24 cellular contexts compared by ENCODE assay signal in the genomic region with DNA sequence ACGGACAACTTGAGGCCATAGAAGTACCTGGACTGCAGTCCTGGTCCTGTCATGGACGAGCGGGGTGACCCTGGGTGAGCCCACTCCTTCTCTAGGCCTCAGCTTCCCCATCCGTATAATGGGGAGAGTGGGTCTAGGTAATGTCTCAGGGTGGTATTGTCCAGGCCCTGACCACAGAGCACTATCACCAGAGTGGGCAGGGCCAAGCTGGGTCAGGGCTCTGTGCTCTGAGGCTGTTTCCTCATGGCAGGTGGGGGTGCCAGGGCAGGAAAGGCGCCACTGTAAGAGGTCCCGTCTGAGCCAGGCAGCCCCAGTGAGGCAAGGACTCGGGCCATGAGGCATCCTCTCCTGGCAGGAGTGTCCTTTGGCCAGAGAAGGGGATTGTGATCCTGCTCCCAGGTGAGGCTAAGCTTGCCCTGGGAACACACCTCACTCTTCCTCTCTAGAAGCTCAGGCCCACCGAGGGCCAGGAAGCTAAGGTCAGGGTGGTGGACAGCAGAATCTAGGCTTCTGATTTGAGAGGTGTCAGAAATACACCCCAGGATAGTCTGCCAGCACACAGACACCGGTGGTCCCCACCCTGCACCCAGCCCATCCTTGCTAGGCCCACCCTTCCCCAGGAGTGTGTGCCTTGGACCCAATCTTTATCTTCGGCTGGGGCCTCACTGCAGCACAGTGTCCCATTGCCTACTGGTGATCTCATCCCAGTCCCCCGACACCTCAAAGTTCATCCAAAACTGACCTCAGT. TPM values are rescaled to one million over a fixed set of nuclear protein-coding genes. Genes with fewer than 3 reads are reported as not detected.
DNase-seq lines count a peak whose midpoint lies in the region; ATAC-seq and TF ChIP-seq lines count a peak whose summit lies in the region.
"Had no signal": no experiment of that assay in that cellular context is flagged by ENCODE, and none has a peak within 500 bp of the region (broad histone marks: within the 10 kb centered on the region; RNA-seq: fewer than 3 reads in every experiment).

No MANE protein-coding gene starts in this region.

- no peak overlapping the region for H3K4ac ChIP-seq in mesendoderm (ENCODE audit: low read depth, low read length)

- ATAC-seq in GM19023 (IDR thresholded peaks at IDR 0.05; ENCODE audit: unreplicated experiment), result no peak
- no peak for ATAC-seq in HG02885 (IDR thresholded peaks at IDR 0.05; ENCODE audit: poor library complexity, unreplicated experiment)
- ATAC-seq in effector memory CD8-positive, alpha-beta T cell (replicated peaks), result no peak
- ATAC-seq: mucosa of descending colon, PC-3 had no signal

- no peak for TF ChIP-seq POLR2A in Peyer's patch (IDR thresholded peaks at IDR 0.05)

- peaks cover 17% of the 10 kb centered on the region for H4K20me1 ChIP-seq in smooth muscle cell (ENCODE audit: low read depth)

- H2BK5ac ChIP-seq in mesendoderm (ENCODE audit: low read length), result no peak overlapping the region

- DNase-seq in Peyer's patch (peak in 2 of 3 donors; percentile 42 to 45), ecto neural progenitor cell (ENCODE audit: low spot score) (peak; percentile 37), mesendoderm (no peak), smooth muscle cell (lab: John Stamatoyannopoulos, UW; ENCODE audit: unreplicated experiment) (no peak), NCI-H2107 (lab: John Stamatoyannopoulos, UW) (no peak)
- DNase-seq in effector memory CD8-positive, alpha-beta T cell, result no peak
- DNase-seq: activated CD8-positive, alpha-beta memory T cell treated with anti-CD3 and anti-CD28 coated beads, Interleukin-2, amount 50 U/mL, for 4 hours; activated naive CD4-positive, alpha-beta T cell; anterior cingulate cortex; CD8-positive, alpha-beta memory T cell; DMS53; effector CD4-positive, alpha-beta T cell; mucosa of descending colon; MV-4-11; NCI-H1694 treated with DMSO at 0.1 percent for 48 hours; NCI-H2227 treated with DMSO at 0.1 percent for 48 hours; NCI-H774; occipital lobe; PC-3 had no signal

- no peaks in the 10 kb centered on the region for H3K27me3 ChIP-seq in Peyer's patch
- no peaks in the 10 kb centered on the region for H3K27me3 ChIP-seq in mesendoderm (ENCODE audit: insufficient read depth, low read length, poor library complexity)
- no peaks in the 10 kb centered on the region for H3K27me3 ChIP-seq in smooth muscle cell (ENCODE audit: low read depth)

- peak overlapping the region; percentile 34 for H3K56ac ChIP-seq in mesendoderm (ENCODE audit: low read length)

- H3K79me1 ChIP-seq in mesendoderm (ENCODE audit: low read length), result no peaks in the 10 kb centered on the region

- no peak overlapping the region for H3K18ac ChIP-seq in mesendoderm (ENCODE audit: low read length)

- H4K5ac ChIP-seq in mesendoderm (ENCODE audit: low read length), result no peak overlapping the region

- H3K4me1 ChIP-seq in Peyer's patch (peaks cover 0 to 6% (median 6%) of the 10 kb centered on the region in 4 donors), mesendoderm (ENCODE audit: control insufficient read depth, low read depth, low read length) (peaks cover 4% of the 10 kb centered on the region), smooth muscle cell (ENCODE audit: low read depth) (peaks cover 11% of the 10 kb centered on the region)

- H3K4me1 Mint-ChIP-seq in effector memory CD8-positive, alpha-beta T cell (ENCODE audit: low read depth in 2 of 2), result peaks cover 7% of the 10 kb centered on the region in 2 donors

- H3K4me3 ChIP-seq in Peyer's patch (no peak overlapping the region), mesendoderm (ENCODE audit: low read length) (no peak overlapping the region), smooth muscle cell (no peak overlapping the region)
- H3K4me3 ChIP-seq: mucosa of descending colon had no signal

- WGBS in mesendoderm (ENCODE audit: extremely low coverage, insufficient coverage, low lambda C conversion rate), result no CpG with 5 or more reads among the region's 11 CpGs
- 91% methylated on average over 11 of the region's 11 CpGs for WGBS in smooth muscle cell (ENCODE audit: low lambda C conversion rate)

- no peak overlapping the region for H4K8ac ChIP-seq in mesendoderm (ENCODE audit: low read depth, low read length)

- no peak overlapping the region for H3K27ac Mint-ChIP-seq in effector memory CD8-positive, alpha-beta T cell
- H3K27ac Mint-ChIP-seq: CD8-positive, alpha-beta memory T cell; T-helper 1 cell treated with Interleukin-12 subunit alpha and Interleukin-12 subunit beta and Interleukin-4 antibody, amounts not matched to agents 30 μg/mL and 1 μg/mL, for 36 hours had no signal

- TF ChIP-seq CTCF in Peyer's patch (IDR thresholded peaks at IDR 0.05), result no peak
- no peak for TF ChIP-seq CTCF in smooth muscle cell (IDR thresholded peaks at IDR 0.05; ENCODE audit: borderline replicate concordance, insufficient read depth, poor library complexity, severe bottlenecking)

- H3K4me3 Mint-ChIP-seq in effector memory CD8-positive, alpha-beta T cell, result no peak overlapping the region
- H3K4me3 Mint-ChIP-seq: central memory CD8-positive, alpha-beta T cell had no signal

- no peak overlapping the region for H3K23ac ChIP-seq in mesendoderm (ENCODE audit: low read length)

- H2BK120ac ChIP-seq in mesendoderm (ENCODE audit: low read depth, low read length), result no peak overlapping the region

- H3K9me3 Mint-ChIP-seq in effector memory CD8-positive, alpha-beta T cell, result no peaks in the 10 kb centered on the region
- H3K9me3 Mint-ChIP-seq: CD8-positive, alpha-beta memory T cell; central memory CD8-positive, alpha-beta T cell; T-helper 1 cell treated with Interleukin-12 subunit alpha and Interleukin-12 subunit beta and Interleukin-4 antibody, amounts not matched to agents 30 μg/mL and 1 μg/mL, for 36 hours had no signal

- peak overlapping the region in 2 of 4 donors; percentile 5 to 13 for H3K27ac ChIP-seq in Peyer's patch
- H3K27ac ChIP-seq in mesendoderm (ENCODE audit: low read depth, low read length), result no peak overlapping the region
- H3K27ac ChIP-seq in smooth muscle cell (ENCODE audit: low read depth), result peak overlapping the region; percentile 71
- H3K27ac ChIP-seq: KMS-11 had no signal

- peaks cover 15% of the 10 kb centered on the region for H3F3A ChIP-seq in smooth muscle cell (ENCODE audit: low read depth)

- H3K27me3 Mint-ChIP-seq in effector memory CD8-positive, alpha-beta T cell, result peaks cover 17 to 37% of the 10 kb centered on the region in 2 donors

- H3K79me2 ChIP-seq in mesendoderm (ENCODE audit: control insufficient read depth, insufficient read depth, low read length), result no peaks in the 10 kb centered on the region
- H3K79me2 ChIP-seq in smooth muscle cell (ENCODE audit: low read depth), result peaks cover under 1% of the 10 kb centered on the region

- no peak overlapping the region for H2AK5ac ChIP-seq in mesendoderm (ENCODE audit: low read length)

- H3K4me2 ChIP-seq in mesendoderm (ENCODE audit: low read length), result no peak overlapping the region
- H3K4me2 ChIP-seq in smooth muscle cell, result peak overlapping the region; percentile 55
- H3K4me2 ChIP-seq: KMS-11 had no signal

- H3K36me3 Mint-ChIP-seq in effector memory CD8-positive, alpha-beta T cell (ENCODE audit: insufficient read depth), result no peaks in the 10 kb centered on the region
- H3K36me3 Mint-ChIP-seq: CD8-positive, alpha-beta memory T cell had no signal

- H3K9me3 ChIP-seq in Peyer's patch (no peaks in the 10 kb centered on the region), smooth muscle cell (replicated peaks; ENCODE audit: low read depth) (no peaks in the 10 kb centered on the region)
- H3K9me3 ChIP-seq: mucosa of descending colon had no signal

- H2BK15ac ChIP-seq in mesendoderm (replicated peaks; ENCODE audit: low read depth), result no peak overlapping the region

- H3K36me3 ChIP-seq in Peyer's patch, result no peaks in the 10 kb centered on the region
- no peaks in the 10 kb centered on the region for H3K36me3 ChIP-seq in mesendoderm (ENCODE audit: control insufficient read depth, insufficient read depth, low read length)
- H3K36me3 ChIP-seq in smooth muscle cell (ENCODE audit: low read depth), result no peaks in the 10 kb centered on the region

- no peak overlapping the region for H2AFZ ChIP-seq in smooth muscle cell (ENCODE audit: low read depth)

- H3K9ac ChIP-seq in mesendoderm (ENCODE audit: low read length) (no peak overlapping the region), smooth muscle cell (ENCODE audit: low read depth) (no peak overlapping the region)
- H3K9ac ChIP-seq: KMS-11 had no signal

RNA-seq across cellular contexts. Expression of a gene that starts 1.5 kb away (rescaled TPM):
- total RNA-seq in Peyer's patch (under 1 TPM in 1 of 4 donors, not detected in 3; 0.54 TPM), smooth muscle cell (6.4 and 8.2 TPM in 2 replicates)
- 11.8 TPM for polyA plus RNA-seq in mesendoderm (2013, experiment 1 of 2)
- 11.5 TPM for polyA plus RNA-seq in mesendoderm (2013, experiment 2 of 2)
- polyA plus RNA-seq in smooth muscle cell, result 7.9 and 12.2 TPM in 2 replicates
- total RNA-seq: CD8-positive, alpha-beta memory T cell; PC-3 had no signal
- polyA plus RNA-seq: CD8-positive, alpha-beta memory T cell had no signal

RNA-seq across cellular contexts. Expression of a gene that starts 19.1 kb away (rescaled TPM):
- total RNA-seq in Peyer's patch, result 10 to 100 TPM; 28.1 to 93.3 (median 75.8) TPM
- 1.7 TPM for polyA plus RNA-seq in mesendoderm (2013, experiment 1 of 2)
- polyA plus RNA-seq in mesendoderm (2013, experiment 2 of 2), result 1.6 TPM
- total RNA-seq in smooth muscle cell, result 30.5 and 46.4 TPM in 2 replicates
- 34.2 and 36.9 TPM in 2 replicates for polyA plus RNA-seq in smooth muscle cell
- polyA plus RNA-seq: CD8-positive, alpha-beta memory T cell had no signal

RNA-seq across cellular contexts. Expression of a gene that starts 41.3 kb away (rescaled TPM):
- total RNA-seq in Peyer's patch, result 10 to 100 TPM; 35.1 to 53.6 (median 44.0) TPM
- 39.2 TPM for polyA plus RNA-seq in mesendoderm (2013, experiment 1 of 2)
- 39.6 TPM for polyA plus RNA-seq in mesendoderm (2013, experiment 2 of 2)
- 64.0 and 66.6 TPM in 2 replicates for total RNA-seq in smooth muscle cell
- 48.6 and 62.9 TPM in 2 replicates for polyA plus RNA-seq in smooth muscle cell

Comparison
In these comparisons a context has a peak if more than half of its experiments do, and no peak if none do; other contexts are left out.
1. DNase-seq: peak in Peyer's patch (2 of 3) and ecto neural progenitor cell (single experiment); none in mesendoderm (single experiment), smooth muscle cell (single experiment), NCI-H2107 (single experiment) and effector memory CD8-positive, alpha-beta T cell (0 of 3).